In genomic region chr3:2110597-2111117, GRCh38 we compare ENCODE assay signal across 2 cellular contexts.
A peak's percentile ranks its signal among the peaks of the same experiment; 100 is the strongest.
TF ChIP-seq lines count a peak whose summit lies in the region.

No MANE protein-coding gene starts in this region.

TF ChIP-seq in GM12878, 131 proteins besides CTCF, POLR2A, EP300 and RAD21 (continued from another document):
- TF ChIP-seq CREM (IDR thresholded peaks at IDR 0.05; ENCODE audit: low read depth), result no peak
- no peak for TF ChIP-seq CBX5 (IDR thresholded peaks at IDR 0.05; ENCODE audit: low read depth)
- TF ChIP-seq IRF4 (IDR thresholded peaks at IDR 0.05; ENCODE audit: low read depth, low read length), result no peak
- TF ChIP-seq TCF3 (IDR thresholded peaks at IDR 0.05; ENCODE audit: borderline replicate concordance, insufficient read depth, low read depth, low read length), result no peak
- no peak for TF ChIP-seq MAX (IDR thresholded peaks at IDR 0.05; ENCODE audit: low read depth, low read length)
- TF ChIP-seq PKNOX1 (IDR thresholded peaks at IDR 0.05), result no peak
- no peak for TF ChIP-seq RUNX3 (IDR thresholded peaks at IDR 0.05; ENCODE audit: low read length)
- TF ChIP-seq NKRF (conservative IDR thresholded peaks at IDR 0.05), result no peak
- TF ChIP-seq FOXM1 (IDR thresholded peaks at IDR 0.05; ENCODE audit: low read depth, low read length), result no peak
- no peak for TF ChIP-seq TBL1XR1 (IDR thresholded peaks at IDR 0.05; ENCODE audit: low read depth, low read length)
- no peak for TF ChIP-seq ZSCAN29 (IDR thresholded peaks at IDR 0.05)
- no peak for TF ChIP-seq PAX5 (IDR thresholded peaks at IDR 0.05; ENCODE audit: borderline replicate concordance, low read depth, low read length)
- TF ChIP-seq SREBF1 (IDR thresholded peaks at IDR 0.05; ENCODE audit: low read length), result no peak
- TF ChIP-seq SMAD1 (IDR thresholded peaks at IDR 0.05; ENCODE audit: low read depth, partially characterized antibody), result no peak
- no peak for TF ChIP-seq NFYA (IDR thresholded peaks at IDR 0.05; ENCODE audit: borderline replicate concordance, low read depth, low read length)
- no peak for TF ChIP-seq RAD51 (IDR thresholded peaks at IDR 0.05)
- TF ChIP-seq CHD2 (IDR thresholded peaks at IDR 0.05; ENCODE audit: borderline replicate concordance, low read depth, low read length), result no peak
- no peak for TF ChIP-seq ZNF384 (IDR thresholded peaks at IDR 0.05; ENCODE audit: borderline replicate concordance, low read depth, low read length)

TF ChIP-seq in neural cell, 6 proteins besides CTCF, POLR2A, EP300 and RAD21 (continued from another document):
- peak; percentile 93 for TF ChIP-seq REST (IDR thresholded peaks at IDR 0.05; ENCODE audit: borderline replicate concordance)
- peak; percentile 98 for TF ChIP-seq POLR2AphosphoS5 (IDR thresholded peaks at IDR 0.05)
- no peak for TF ChIP-seq SMC3 (conservative IDR thresholded peaks at IDR 0.05; ENCODE audit: poor library complexity)
- no peak for TF ChIP-seq MXI1 (conservative IDR thresholded peaks at IDR 0.05; ENCODE audit: poor library complexity, severe bottlenecking)
- no peak for TF ChIP-seq TAF1 (IDR thresholded peaks at IDR 0.05; ENCODE audit: low read depth)
